Comparison of ENCODE assay signal across 16 cellular contexts in the genomic region with DNA sequence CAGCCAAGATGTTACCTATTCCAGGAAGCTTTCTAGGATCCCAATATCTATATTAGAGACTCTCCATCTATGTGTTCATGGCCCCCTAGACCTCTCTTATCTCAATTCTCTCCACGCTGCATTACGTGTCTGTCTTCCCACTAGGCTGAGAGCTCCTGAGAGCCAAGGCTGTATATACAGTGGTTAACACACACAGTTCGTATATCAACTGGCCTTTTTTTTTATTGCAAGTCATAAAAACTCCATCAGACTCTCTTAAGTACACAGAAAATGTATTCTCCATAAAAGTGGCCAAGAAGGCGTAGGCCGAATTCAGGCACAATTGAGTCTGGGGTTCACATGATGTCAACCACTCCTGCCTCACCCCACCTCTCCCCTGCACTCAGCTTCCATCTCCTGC.
DNase-seq lines count a peak whose midpoint lies in the region; ATAC-seq, FAIRE-seq and TF ChIP-seq lines count a peak whose summit lies in the region.
"Had no signal": no experiment of that assay in that cellular context is flagged by ENCODE, and none has a peak within 500 bp of the region (broad histone marks: within the 10 kb centered on the region; RNA-seq: fewer than 3 reads in every experiment).

No MANE protein-coding gene starts in this region.

- 85% methylated on average over 5 of the region's 5 CpGs; no CpG with 5 or more reads in 1 of the 2 experiments for WGBS in H1 (ENCODE audit: extremely low coverage in 1 of 2, insufficient coverage in 1 of 2, insufficient read length in 1 of 2, insufficient replicate concordance in 2 of 2, low coverage in 1 of 2, low lambda C conversion rate in 2 of 2, missing lambda C conversion rate in 1 of 2), 2 experiments
- no CpG with 5 or more reads among the region's 5 CpGs for WGBS in trophoblast cell (ENCODE audit: extremely low coverage, insufficient coverage, insufficient read length)
- WGBS in stomach, 5 donors: 87 to 90% (median 88%) methylated on average over 5 of the region's 5 CpGs

- intact Hi-C loops in stomach (cut with DNase I; ENCODE audit: low total_unique reads): no loop called here

- H2AFZ ChIP-seq in H1 (ENCODE audit: low read length) (no peak overlapping the region), trophoblast cell (ENCODE audit: insufficient read depth, low read length, poor library complexity) (no peak overlapping the region)

- H3K23ac ChIP-seq in H1 (ENCODE audit: insufficient read length) (no peak overlapping the region), trophoblast cell (ENCODE audit: low read length) (no peak overlapping the region)

- H3K14ac ChIP-seq in H1 (ENCODE audit: insufficient read length) (no peak overlapping the region), trophoblast cell (ENCODE audit: low read length) (no peak overlapping the region)

- no peak overlapping the region for H3K18ac ChIP-seq in H1 (ENCODE audit: extremely low read depth, low read length)
- no peak overlapping the region for H3K18ac ChIP-seq in trophoblast cell (ENCODE audit: low read length)

- H4K91ac ChIP-seq in H1 (replicated peaks; ENCODE audit: insufficient read length, low read length) (no peak overlapping the region), trophoblast cell (ENCODE audit: low read depth, low read length) (peak overlapping the region; percentile 53)

- H2BK120ac ChIP-seq in H1 (replicated peaks; ENCODE audit: low read depth, low read length): no peak overlapping the region
- H2BK120ac ChIP-seq in trophoblast cell (ENCODE audit: insufficient read depth, low read length, poor library complexity): no peak overlapping the region

- H3K79me2 ChIP-seq in H1 (ENCODE audit: control insufficient read depth in 1 of 2, insufficient read depth in 2 of 2, low read length in 2 of 2) (no peaks in the 10 kb centered on the region), trophoblast cell (ENCODE audit: control insufficient read depth, insufficient read depth, low read length, poor library complexity) (no peaks in the 10 kb centered on the region)

- H3K4me3 ChIP-seq in H1 (ENCODE audit: extremely low read depth in 1 of 4, insufficient read depth in 2 of 4, low read depth in 3 of 4, low read length in 4 of 4) (no peak overlapping the region), trophoblast cell (ENCODE audit: low read depth, low read length) (no peak overlapping the region), stomach (no peak overlapping the region)

- H4K8ac ChIP-seq in H1 (ENCODE audit: extremely low read depth, insufficient read depth, low read length): no peak overlapping the region
- H4K8ac ChIP-seq in trophoblast cell (ENCODE audit: low read depth, low read length): no peak overlapping the region

- H4K20me1 ChIP-seq in H1 (replicated peaks in 1 of 2; ENCODE audit: control insufficient read depth in 1 of 2, insufficient read depth in 2 of 2, low read length in 2 of 2): no peaks in the 10 kb centered on the region

- ATAC-seq in GM18870 (IDR thresholded peaks at IDR 0.05; ENCODE audit: unreplicated experiment): no peak

- H3K9me3 ChIP-seq in H1 (ENCODE audit: insufficient read depth in 2 of 2, low read depth in 1 of 2, low read length in 1 of 2): no peaks in the 10 kb centered on the region
- H3K9me3 ChIP-seq in trophoblast cell (ENCODE audit: insufficient read depth, low read depth, low read length): no peaks in the 10 kb centered on the region
- no peaks in the 10 kb centered on the region for H3K9me3 ChIP-seq in stomach
- H3K9me3 ChIP-seq: Caco-2 had no signal

- CTCF ChIA-PET in H1 (lab: Charles Lee; ENCODE audit: partially characterized antibody): interaction anchor here (1.3 kb wide), 1 partner anchor 90 kb away, joined by 3 read pairs; no protein-coding TSS in a partner anchor

- no peak overlapping the region for H4K12ac ChIP-seq in trophoblast cell (ENCODE audit: low read depth, low read length)

- H3K27me3 ChIP-seq in H1 (replicated peaks in 1 of 4; ENCODE audit: control insufficient read depth in 3 of 4, extremely low read depth in 1 of 4, insufficient read depth in 3 of 4, low read length in 3 of 4): 0 out of 7 replicates have a peak, but pooled peaks cover 0 to 2% (median 0%) of the 10 kb centered on the region in 4 experiments
- no peaks in the 10 kb centered on the region for H3K27me3 ChIP-seq in trophoblast cell (ENCODE audit: insufficient read depth, low read length)
- H3K27me3 ChIP-seq in stomach: peaks cover 0 to 53% (median under 1%) of the 10 kb centered on the region in 3 donors
- H3K27me3 ChIP-seq: BE2C had no signal

- no peak overlapping the region for H3K56ac ChIP-seq in H1 (replicated peaks; ENCODE audit: insufficient read length, low read depth, low read length)

- no peaks in the 10 kb centered on the region for H3K36me3 ChIP-seq in H1 (ENCODE audit: control insufficient read depth in 2 of 4, insufficient read depth in 4 of 4, low read length in 3 of 4)
- no peaks in the 10 kb centered on the region for H3K36me3 ChIP-seq in trophoblast cell (ENCODE audit: control insufficient read depth in 1 of 2, insufficient read depth in 2 of 2, low read length in 2 of 2)
- no peaks in the 10 kb centered on the region for H3K36me3 ChIP-seq in stomach
- H3K36me3 ChIP-seq: BE2C had no signal

- H3K9ac ChIP-seq in H1 (replicated peaks in 1 of 4; ENCODE audit: extremely low read depth in 1 of 4, low read depth in 3 of 4, low read length in 3 of 4) (no peak overlapping the region), trophoblast cell (ENCODE audit: low read length) (no peak overlapping the region)

- H3K4me2 ChIP-seq in H1 (ENCODE audit: insufficient read depth in 1 of 2, low read depth in 2 of 2, low read length in 2 of 2): no peak overlapping the region
- H3K4me2 ChIP-seq in trophoblast cell (ENCODE audit: low read length): no peak overlapping the region

- no peak overlapping the region for H3K27ac ChIP-seq in H1 (ENCODE audit: low read depth, low read length)
- peak overlapping the region; percentile 31 for H3K27ac ChIP-seq in trophoblast cell (ENCODE audit: low read depth, low read length)
- no peak overlapping the region for H3K27ac ChIP-seq in stomach

- H2BK20ac ChIP-seq in H1 (ENCODE audit: low read length): peak overlapping the region; percentile 86; the same call in 1 of the 2 replicates

- H2BK12ac ChIP-seq in H1 (ENCODE audit: low read depth, low read length) (no peak overlapping the region; the same call in 1 of the 2 replicates), trophoblast cell (ENCODE audit: low read length) (no peak overlapping the region)

- H3K23me2 ChIP-seq in H1 (ENCODE audit: low read depth, low read length): no peaks in the 10 kb centered on the region

- H2BK15ac ChIP-seq in H1 (ENCODE audit: low read length): 0 out of 2 replicates have a peak overlapping the region, but pooled peaks have one; percentile 18

- POLR2A ChIA-PET in H1 (lab: Charles Lee; ENCODE audit: partially characterized antibody): interaction anchor here (0.6 kb wide), 1 partner anchor 138 kb away, joined by 4 read pairs; no protein-coding TSS in a partner anchor

- H3K4me1 ChIP-seq in H1 (replicated peaks in 1 of 4; ENCODE audit: control insufficient read depth in 3 of 4, insufficient read depth in 4 of 4, low read length in 3 of 4) (peaks cover 12 to 30% (median 17%) of the 10 kb centered on the region in 4 experiments), trophoblast cell (ENCODE audit: control insufficient read depth in 1 of 2, insufficient read depth in 2 of 2, low read length in 2 of 2) (peaks cover 26 to 33% of the 10 kb centered on the region in 2 experiments), stomach (no peaks in the 10 kb centered on the region)
- H3K4me1 ChIP-seq: Caco-2 had no signal

- H4K5ac ChIP-seq in H1 (ENCODE audit: insufficient read length, low read depth, low read length): no peak overlapping the region

- H3K4ac ChIP-seq in H1 (replicated peaks; ENCODE audit: insufficient read length, low read depth, low read length) (no peak overlapping the region), trophoblast cell (ENCODE audit: low read depth, low read length) (no peak overlapping the region)

- TF ChIP-seq CTCF in H1 (IDR thresholded peaks at IDR 0.05; ENCODE audit: control extremely low read depth in 1 of 3, insufficient read depth in 1 of 3, low read depth in 1 of 3, low read length in 3 of 3) (no peak), stomach (IDR thresholded peaks at IDR 0.05) (no peak)

- TF ChIP-seq POLR2A in H1 (IDR thresholded peaks at IDR 0.05; ENCODE audit: control extremely low read depth in 1 of 2, low read depth in 2 of 2, low read length in 2 of 2) (no peak), stomach (IDR thresholded peaks at IDR 0.05) (no peak)

- no peak for TF ChIP-seq RAD21 in H1 (IDR thresholded peaks at IDR 0.05 in 1 of 2, conservative IDR thresholded peaks at IDR 0.05 in 1 of 2; ENCODE audit: low read depth in 2 of 2, low read length in 2 of 2)

- H2BK5ac ChIP-seq in H1 (ENCODE audit: low read depth, low read length) (no peak overlapping the region), trophoblast cell (ENCODE audit: low read depth, low read length, poor library complexity) (no peak overlapping the region)

- FAIRE-seq in H1 (lab: Jason Lieb, UNC): no peak
- FAIRE-seq: A204.1, D721Med, G401.6, GM12891 had no signal

- DNase-seq in H1 (ENCODE audit: low read depth in 1 of 2, low spot score in 2 of 2): no peak
- DNase-seq in islet precursor cell: peak; percentile 22
- no peak for DNase-seq in trophoblast cell
- no peak for DNase-seq in GM19238 (ENCODE audit: insufficient read length, low spot score)
- no peak for DNase-seq in stomach
- DNase-seq: ACHN; BE2C; C1 segment of cervical spinal cord; Caco-2; CD4-positive, alpha-beta T cell; HCEC 1CT had no signal

- TF ChIP-seq EP300 in H1 (IDR thresholded peaks at IDR 0.05; ENCODE audit: borderline replicate concordance in 1 of 2, low read depth in 2 of 2, low read length in 2 of 2) (no peak), stomach (IDR thresholded peaks at IDR 0.05) (no peak)

- H2AK5ac ChIP-seq in H1 (ENCODE audit: low read depth, low read length) (0 out of 2 replicates have a peak overlapping the region, but pooled peaks have one; percentile 29), trophoblast cell (ENCODE audit: low read length) (no peak overlapping the region)

- H3K79me1 ChIP-seq in H1 (ENCODE audit: low read depth, low read length): no peaks in the 10 kb centered on the region
- peaks cover 27% of the 10 kb centered on the region for H3K79me1 ChIP-seq in trophoblast cell (ENCODE audit: low read length)

TF ChIP-seq in H1, 55 proteins besides CTCF, POLR2A, EP300 and RAD21:
- TF ChIP-seq GABPA (IDR thresholded peaks at IDR 0.05; ENCODE audit: borderline replicate concordance, insufficient read depth, low read length) (no peak), NRF1 (IDR thresholded peaks at IDR 0.05; ENCODE audit: low read depth, low read length) (no peak), POU5F1 (IDR thresholded peaks at IDR 0.05; ENCODE audit: low read depth, low read length) (no peak), POLR2AphosphoS5 (IDR thresholded peaks at IDR 0.05; ENCODE audit: low read depth, low read length) (no peak), BCL11A (IDR thresholded peaks at IDR 0.05; ENCODE audit: low read depth in 2 of 2, low read length in 2 of 2) (no peak), TAF1 (IDR thresholded peaks at IDR 0.05; ENCODE audit: low read depth, low read length) (no peak), RFX5 (IDR thresholded peaks at IDR 0.05; ENCODE audit: borderline replicate concordance, low read depth, low read length) (no peak), MAFK (IDR thresholded peaks at IDR 0.05; ENCODE audit: low read depth, low read length) (no peak), SRF (IDR thresholded peaks at IDR 0.05; ENCODE audit: low read depth, low read length) (no peak)
TF ChIP-seq in H1: peak in this region for 0.
